Comparison of ENCODE assay signal across 10 cellular contexts in genomic region chr3:155232605-155233004, GRCh38.
A peak's percentile ranks its signal among the peaks of the same experiment; 100 is the strongest.
DNase-seq lines count a peak whose midpoint lies in the region; ATAC-seq and TF ChIP-seq lines count a peak whose summit lies in the region.
"Had no signal": no experiment of that assay in that cellular context is flagged by ENCODE, and none has a peak within 500 bp of the region (broad histone marks: within the 10 kb centered on the region; RNA-seq: fewer than 3 reads in every experiment).

No MANE protein-coding gene starts in this region.

- no peak overlapping the region for H3K27ac ChIP-seq in GM23338 (ENCODE audit: low read depth)
- H3K27ac ChIP-seq in heart right ventricle = peak overlapping the region; percentile 30 to 87 (median 78)
- peak overlapping the region; percentile 26 for H3K27ac ChIP-seq in stomach smooth muscle (ENCODE audit: low read length)

- H3K36me3 ChIP-seq in GM23338 (ENCODE audit: insufficient read depth) = no peaks in the 10 kb centered on the region
- H3K36me3 ChIP-seq in heart right ventricle = no peaks in the 10 kb centered on the region
- H3K36me3 ChIP-seq in stomach smooth muscle (ENCODE audit: control insufficient read depth in 2 of 2, insufficient read depth in 2 of 2, low read length in 2 of 2) = no peaks in the 10 kb centered on the region

- no peak for TF ChIP-seq CTCF in GM23338 (conservative IDR thresholded peaks at IDR 0.05; ENCODE audit: low read depth in 2 of 2)
- no peak for TF ChIP-seq CTCF in heart right ventricle (IDR thresholded peaks at IDR 0.05)

- WGBS in heart right ventricle, 2 donors = 36 to 44% methylated on average over 3 of the region's 3 CpGs

- ATAC-seq in GM23338 (no peak), heart right ventricle (peak; percentile 91 to 96 (median 94))

- peaks cover 0 to 13% (median 0%) of the 10 kb centered on the region in 11 donors for H3K9me3 ChIP-seq in heart right ventricle
- no peaks in the 10 kb centered on the region for H3K9me3 ChIP-seq in stomach smooth muscle (ENCODE audit: control insufficient read depth in 2 of 2, low read length in 2 of 2)

- H3K9me3 Mint-ChIP-seq in GM23338 = peaks cover 4% of the 10 kb centered on the region; the same call in 2 of the 3 replicates
- H3K9me3 Mint-ChIP-seq: activated T-helper 1 cell treated with anti-CD3 and anti-CD28 coated beads, Interleukin-12 subunit alpha, Interleukin-12 subunit beta, Interleukin-2, Interleukin-4 antibody, amounts not matched to agents 30 ng/mL and 10 ng/mL and 1 ng/mL, durations not matched to agents 14 hours and 24 hours and 36 hours had no signal

- no peaks in the 10 kb centered on the region for H3K4me1 Mint-ChIP-seq in GM23338

- H3K9ac ChIP-seq in stomach smooth muscle (ENCODE audit: low read length in 2 of 2) = no peak overlapping the region

- DNase-seq in GM23338 (ENCODE audit: low spot score) (peak; percentile 3), SW 1271 (lab: John Stamatoyannopoulos, UW) (peak; percentile 22 to 66), heart right ventricle (peak; percentile 29 to 72), NCI-H2227 (lab: John Stamatoyannopoulos, UW; ENCODE audit: unreplicated experiment) (no peak), NCI-H1105 (lab: John Stamatoyannopoulos, UW) (no peak), NCI-H82 (lab: John Stamatoyannopoulos, UW) (no peak)
- DNase-seq in activated CD4-positive, alpha-beta T cell treated with anti-CD3 and anti-CD28 coated beads, Interleukin-2, amount 50 U/mL, for 4 hours = no peak
- DNase-seq: NCI-H1436 had no signal

- no peak overlapping the region for H3K4me2 ChIP-seq in GM23338

- H3K4me3 Mint-ChIP-seq in GM23338 = no peak overlapping the region
- H3K4me3 Mint-ChIP-seq: activated T-helper 1 cell treated with anti-CD3 and anti-CD28 coated beads, Interleukin-12 subunit alpha, Interleukin-12 subunit beta, Interleukin-2, Interleukin-4 antibody, amounts not matched to agents 30 ng/mL and 10 ng/mL and 1 ng/mL, durations not matched to agents 14 hours and 24 hours and 36 hours had no signal

- intact Hi-C loops in heart right ventricle (cut with DNase I) = loop anchor here in 2 of 10 donors (5.0 to 10.0 kb wide), 2 partner anchors 82 to 85 kb away; no protein-coding TSS in a partner anchor

- H2AFZ ChIP-seq in GM23338 = peak overlapping the region; percentile 34; the same call in 1 of the 2 replicates

- H4K20me1 ChIP-seq in GM23338 (replicated peaks; ENCODE audit: insufficient read depth) = no peaks in the 10 kb centered on the region

- H3K9me2 ChIP-seq in GM23338 (ENCODE audit: insufficient read depth) = peaks cover 7% of the 10 kb centered on the region

- H3K4me3 ChIP-seq in GM23338 (no peak overlapping the region), heart right ventricle (no peak overlapping the region), stomach smooth muscle (ENCODE audit: low read length in 2 of 2) (no peak overlapping the region)

- no peaks in the 10 kb centered on the region for H3K27me3 ChIP-seq in GM23338 (ENCODE audit: insufficient read depth)
- no peaks in the 10 kb centered on the region for H3K27me3 ChIP-seq in heart right ventricle
- H3K27me3 ChIP-seq in stomach smooth muscle (ENCODE audit: control insufficient read depth in 1 of 2, insufficient read depth in 2 of 2, low read length in 2 of 2) = no peaks in the 10 kb centered on the region

- H3F3A ChIP-seq in GM23338 (replicated peaks; ENCODE audit: low read depth) = no peaks in the 10 kb centered on the region

- H3K36me3 Mint-ChIP-seq in GM23338 (ENCODE audit: low read depth) = peaks cover 7% of the 10 kb centered on the region; the same call in 1 of the 3 replicates

- no peaks in the 10 kb centered on the region for H3K27me3 Mint-ChIP-seq in GM23338 (ENCODE audit: insufficient read depth, low read depth, poor library complexity)

- H3K79me2 ChIP-seq in GM23338 (replicated peaks; ENCODE audit: insufficient read depth) = no peaks in the 10 kb centered on the region

- H3K4me1 ChIP-seq in GM23338 (ENCODE audit: insufficient read depth) (no peaks in the 10 kb centered on the region), heart right ventricle (peaks cover 0 to 20% (median 15%) of the 10 kb centered on the region in 9 donors), stomach smooth muscle (ENCODE audit: control insufficient read depth, insufficient read depth, low read length) (peaks cover 4% of the 10 kb centered on the region)

- H3K27ac Mint-ChIP-seq in GM23338 = no peak overlapping the region
- H3K27ac Mint-ChIP-seq: activated T-helper 1 cell treated with anti-CD3 and anti-CD28 coated beads, Interleukin-12 subunit alpha, Interleukin-12 subunit beta, Interleukin-2, Interleukin-4 antibody, amounts not matched to agents 30 ng/mL and 10 ng/mL and 1 ng/mL, durations not matched to agents 14 hours and 24 hours and 36 hours had no signal

TF ChIP-seq in GM23338, 12 proteins besides CTCF, POLR2A, EP300 and RAD21 (continues in another document):
- TF ChIP-seq ZNF462 (CRISPR knock-in tag; IDR thresholded peaks at IDR 0.05) (no peak), NANOG (IDR thresholded peaks at IDR 0.05; ENCODE audit: borderline replicate concordance) (no peak), POLR2AphosphoS5 (IDR thresholded peaks at IDR 0.05; ENCODE audit: low read depth) (no peak), ETS1 (IDR thresholded peaks at IDR 0.05) (no peak), ZNF114 (CRISPR knock-in tag; IDR thresholded peaks at IDR 0.05) (no peak), STAT1 (IDR thresholded peaks at IDR 0.05; ENCODE audit: unreplicated experiment) (no peak)

Comparison
In these comparisons a context has a peak if more than half of its experiments do, and no peak if none do; other contexts are left out.
1. DNase-seq: peak in GM23338 (single experiment), SW 1271 (2 of 2) and heart right ventricle (2 of 2); none in NCI-H2227 (single experiment), activated CD4-positive, alpha-beta T cell treated with anti-CD3 and anti-CD28 coated beads, Interleukin-2, amount 50 U/mL, for 4 hours (0 of 2), NCI-H1105 (single experiment) and NCI-H82 (single experiment).